ENCODE assay signal across 2 cellular contexts in genomic region chr15:83503595-83504364, GRCh38.
TF ChIP-seq lines count a peak whose summit lies in the region.

No MANE protein-coding gene starts in this region.

TF ChIP-seq in IMR-90, 13 proteins besides CTCF, POLR2A, EP300 and RAD21 (continued from another document):
- no peak for TF ChIP-seq USF2 (IDR thresholded peaks at IDR 0.05; ENCODE audit: low read depth, low read length)
- peak; percentile 100 for TF ChIP-seq MAFK (IDR thresholded peaks at IDR 0.05; ENCODE audit: low read depth, low read length)
- TF ChIP-seq MXI1 (IDR thresholded peaks at IDR 0.05; ENCODE audit: borderline replicate concordance, low read depth, low read length) = no peak
- TF ChIP-seq MAZ (IDR thresholded peaks at IDR 0.05; ENCODE audit: borderline replicate concordance, low read depth, low read length) = no peak
TF ChIP-seq in IMR-90: peak in this region for 1.

TF ChIP-seq in K562, 482 proteins besides CTCF, POLR2A, EP300 and RAD21 (continued from another document):
- TF ChIP-seq MAFK (IDR thresholded peaks at IDR 0.05; ENCODE audit: low read length) = peak; percentile 99
- TF ChIP-seq CTCFL (IDR thresholded peaks at IDR 0.05; ENCODE audit: borderline replicate concordance, insufficient read depth, low read depth, low read length, poor library complexity, severe bottlenecking) = no peak
- peak; percentile 48; the same call in 1 of the 2 replicates for TF ChIP-seq NFE2 (IDR thresholded peaks at IDR 0.05; ENCODE audit: low read depth)
- peak; percentile 98 for TF ChIP-seq ZNF316 (IDR thresholded peaks at IDR 0.05)
- TF ChIP-seq ATF6 (CRISPR knock-in tag; IDR thresholded peaks at IDR 0.05) = no peak
- TF ChIP-seq SRSF1 (IDR thresholded peaks at IDR 0.05; ENCODE audit: low read depth, low read length) = no peak
- TF ChIP-seq BCL6 (CRISPR knock-in tag; IDR thresholded peaks at IDR 0.05) = no peak
- no peak for TF ChIP-seq STAT5A (IDR thresholded peaks at IDR 0.05; ENCODE audit: borderline replicate concordance, low read length)
- TF ChIP-seq C11orf30 (IDR thresholded peaks at IDR 0.05; ENCODE audit: low read depth) = peak; percentile 97
- no peak for TF ChIP-seq XRCC5 (IDR thresholded peaks at IDR 0.05; ENCODE audit: low read depth, low read length)
- TF ChIP-seq CEBPG (CRISPR knock-in tag; IDR thresholded peaks at IDR 0.05) = no peak
- TF ChIP-seq CEBPG (tag; conservative IDR thresholded peaks at IDR 0.05 in 1 of 2, IDR thresholded peaks at IDR 0.05 in 1 of 2) = no peak
- TF ChIP-seq ZNF830 (CRISPR knock-in tag; IDR thresholded peaks at IDR 0.05) = no peak
- TF ChIP-seq MAFF (IDR thresholded peaks at IDR 0.05; ENCODE audit: low read length) = peak; percentile 99
- TF ChIP-seq NFYB (IDR thresholded peaks at IDR 0.05; ENCODE audit: extremely low read depth, insufficient read length) = no peak
- TF ChIP-seq RFX5 (IDR thresholded peaks at IDR 0.05; ENCODE audit: low read depth, low read length) = no peak
- no peak for TF ChIP-seq ZNF778 (CRISPR knock-in tag; IDR thresholded peaks at IDR 0.05)
